In genomic region chr3:9020396-9020795, GRCh38 we compare ENCODE assay signal across 21 cellular contexts. TPM values are rescaled to one million over a fixed set of nuclear protein-coding genes. Genes with fewer than 3 reads are reported as not detected.
DNase-seq lines count a peak whose midpoint lies in the region; ATAC-seq and TF ChIP-seq lines count a peak whose summit lies in the region.
"Had no signal": no experiment of that assay in that cellular context is flagged by ENCODE, and none has a peak within 500 bp of the region (broad histone marks: within the 10 kb centered on the region; RNA-seq: fewer than 3 reads in every experiment).

No MANE protein-coding gene starts in this region.

- POLR2A ChIA-PET in AG04449 (lab: Yijun Ruan, JAX): no interaction called here

- H3K36me3 Mint-ChIP-seq in brain: peaks cover 87% of the 10 kb centered on the region
- H3K36me3 Mint-ChIP-seq in mesothelial cell of epicardium: peaks cover 34% of the 10 kb centered on the region

- no peaks in the 10 kb centered on the region for H3K9me3 Mint-ChIP-seq in brain
- H3K9me3 Mint-ChIP-seq in mesothelial cell of epicardium: no peaks in the 10 kb centered on the region
- H3K9me3 Mint-ChIP-seq: CD4-positive, alpha-beta T cell had no signal

- H3K27ac Mint-ChIP-seq in brain (peak overlapping the region; percentile 32 to 86 (median 77)), mesothelial cell of epicardium (peak overlapping the region; percentile 87)
- H3K27ac Mint-ChIP-seq: CD4-positive, alpha-beta T cell had no signal

- no peak overlapping the region for H3K4me3 Mint-ChIP-seq in brain
- H3K4me3 Mint-ChIP-seq in mesothelial cell of epicardium: no peak overlapping the region
- H3K4me3 Mint-ChIP-seq: CD4-positive, alpha-beta T cell had no signal

- H3K4me1 Mint-ChIP-seq in brain (peaks cover 64% of the 10 kb centered on the region), mesothelial cell of epicardium (peaks cover 44% of the 10 kb centered on the region)

- H3K27me3 Mint-ChIP-seq in brain (no peaks in the 10 kb centered on the region), mesothelial cell of epicardium (ENCODE audit: low read depth) (no peaks in the 10 kb centered on the region)
- H3K27me3 Mint-ChIP-seq: CD4-positive, alpha-beta T cell had no signal

- TF ChIP-seq CTCF in AG04449 (IDR thresholded peaks at IDR 0.05; ENCODE audit: insufficient read depth, low read length, missing control alignments) (no peak), brain (conservative IDR thresholded peaks at IDR 0.05) (no peak), mesothelial cell of epicardium (IDR thresholded peaks at IDR 0.05; ENCODE audit: unreplicated experiment) (no peak)

- H3K4me3 ChIP-seq in AG04449 (ENCODE audit: low read depth, low read length): no peak overlapping the region
- H3K4me3 ChIP-seq: BLaER1, PC-9 had no signal

- ATAC-seq in GM21786 (IDR thresholded peaks at IDR 0.05; ENCODE audit: unreplicated experiment): no peak
- no peak for ATAC-seq in HG03342 (IDR thresholded peaks at IDR 0.05; ENCODE audit: unreplicated experiment)
- ATAC-seq: HCT116 had no signal

- DNase-seq in AG04449 (ENCODE audit: low read depth, low spot score) (peak; percentile 58), EH (ENCODE audit: low read depth) (peak; percentile 40), mesothelial cell of epicardium (ENCODE audit: low spot score in 2 of 2, unreplicated experiment in 2 of 2) (no peak), DMS153 (lab: John Stamatoyannopoulos, UW) (no peak), anterior cingulate cortex (lab: John Stamatoyannopoulos, UW) (no peak)
- DNase-seq: 8988T; CD4-positive, alpha-beta T cell; COR-L47; DMS79 treated with DMSO at 0.1 percent for 48 hours; Karpas-422; NCI-H1694 treated with DMSO at 0.1 percent for 48 hours; NCI-H446 treated with DMSO at 0.1 percent for 48 hours; NCI-H748 treated with DMSO at 0.1 percent for 48 hours; PC-9; RPMI8226; SHP77 had no signal

- CTCF ChIA-PET in AG04449 (lab: Yijun Ruan, JAX): interaction anchor here (1.2 to 2.0 kb wide), 4 partner anchors 9 to 357 kb away, joined by 3 to 6 read pairs (median 4); no protein-coding TSS in a partner anchor

RNA-seq across cellular contexts. Expression of gene RAD18, which starts 57.1 kb away (rescaled TPM):
- 3.4 TPM for polyA plus RNA-seq in brain (ENCODE audit: insufficient read depth, low read depth, low replicate concordance)
- total RNA-seq in mesothelial cell of epicardium: 22.2 to 23.6 TPM (median 23.2 TPM) in 3 replicates

Comparison
In these comparisons a context has a peak if more than half of its experiments do, and no peak if none do; other contexts are left out.
1. DNase-seq: peak in AG04449 (single experiment) and EH (single experiment); none in mesothelial cell of epicardium (0 of 2), DMS153 (single experiment) and anterior cingulate cortex (0 of 58).